In genomic region chr2:46326231-46326980, GRCh38 we compare ENCODE assay signal across 1 cellular context.
TF ChIP-seq lines count a peak whose summit lies in the region.

No MANE protein-coding gene starts in this region.

TF ChIP-seq in HepG2, 621 proteins besides CTCF, POLR2A, EP300 and RAD21 (continued from another document):
- TF ChIP-seq ZNF580 (CRISPR knock-in tag; IDR thresholded peaks at IDR 0.05; ENCODE audit: borderline replicate concordance, low read depth), result peak; percentile 80; the same call in 1 of the 2 replicates
- TF ChIP-seq ZNF619 (CRISPR knock-in tag; IDR thresholded peaks at IDR 0.05), result no peak
- peak; percentile 91 for TF ChIP-seq FOXA3 (CRISPR knock-in tag; IDR thresholded peaks at IDR 0.05)
- TF ChIP-seq GATAD1 (CRISPR knock-in tag; IDR thresholded peaks at IDR 0.05), result peak; percentile 64
- TF ChIP-seq, protein P1, sequence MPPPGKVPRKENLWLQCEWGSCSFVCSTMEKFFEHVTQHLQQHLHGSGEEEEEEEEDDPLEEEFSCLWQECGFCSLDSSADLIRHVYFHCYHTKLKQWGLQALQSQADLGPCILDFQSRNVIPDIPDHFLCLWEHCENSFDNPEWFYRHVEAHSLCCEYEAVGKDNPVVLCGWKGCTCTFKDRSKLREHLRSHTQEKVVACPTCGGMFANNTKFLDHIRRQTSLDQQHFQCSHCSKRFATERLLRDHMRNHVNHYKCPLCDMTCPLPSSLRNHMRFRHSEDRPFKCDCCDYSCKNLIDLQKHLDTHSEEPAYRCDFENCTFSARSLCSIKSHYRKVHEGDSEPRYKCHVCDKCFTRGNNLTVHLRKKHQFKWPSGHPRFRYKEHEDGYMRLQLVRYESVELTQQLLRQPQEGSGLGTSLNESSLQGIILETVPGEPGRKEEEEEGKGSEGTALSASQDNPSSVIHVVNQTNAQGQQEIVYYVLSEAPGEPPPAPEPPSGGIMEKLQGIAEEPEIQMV (CRISPR knock-in tag; IDR thresholded peaks at IDR 0.05; ENCODE audit: low read depth), result peak; percentile 60
- TF ChIP-seq TAF1 (CRISPR knock-in tag; IDR thresholded peaks at IDR 0.05), result 0 out of 2 replicates have a peak, but pooled peaks have one; percentile 23
- peak; percentile 20; the same call in 1 of the 2 replicates for TF ChIP-seq CCDC6 (CRISPR knock-in tag; IDR thresholded peaks at IDR 0.05)
